ENCODE assay signal across 8 cellular contexts in the genomic region with DNA sequence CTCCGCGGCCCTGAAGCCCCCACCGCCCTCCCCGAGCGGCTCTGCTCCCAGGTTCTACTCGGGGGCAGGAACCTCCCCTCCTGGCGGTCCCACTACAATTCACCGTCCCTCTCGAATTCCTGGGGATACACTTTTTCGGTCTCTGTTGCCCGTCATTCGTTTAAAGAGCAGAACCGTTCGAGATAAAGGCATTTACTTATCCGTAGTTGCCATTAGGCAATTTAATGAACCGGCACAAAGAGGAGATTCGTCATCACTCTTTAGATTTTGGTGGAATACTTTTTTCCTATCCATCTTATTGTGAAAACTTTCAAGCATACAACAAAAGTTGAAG. TPM values are rescaled to one million over a fixed set of nuclear protein-coding genes. Genes with fewer than 3 reads are reported as not detected.
DNase-seq lines count a peak whose midpoint lies in the region; ATAC-seq and TF ChIP-seq lines count a peak whose summit lies in the region.

No MANE protein-coding gene starts in this region.

- H3K4me3 ChIP-seq in SJCRH30 (peak overlapping the region; percentile 65), fibroblast of villous mesenchyme (ENCODE audit: low read depth, low read length) (peak overlapping the region; percentile 34), skeletal muscle satellite cell (ENCODE audit: low read length) (peak overlapping the region; percentile 68)

- H3K36me3 ChIP-seq in SJCRH30 (no peaks in the 10 kb centered on the region), skeletal muscle satellite cell (ENCODE audit: insufficient read depth, low read length) (no peaks in the 10 kb centered on the region)

- DNase-seq in NCI-H1694 treated with DMSO at 0.1 percent for 48 hours (lab: John Stamatoyannopoulos, UW) (peak; percentile 16), NCI-H1694 (lab: John Stamatoyannopoulos, UW) (no peak), SJCRH30 (peak in 1 of 2 experiments; percentile 19), fibroblast of villous mesenchyme (ENCODE audit: low read depth) (no peak), medulla oblongata (ENCODE audit: extremely low spot score) (no peak)

- H3K9me3 ChIP-seq in SJCRH30 (replicated peaks) (no peaks in the 10 kb centered on the region), skeletal muscle satellite cell (replicated peaks; ENCODE audit: low read length) (no peaks in the 10 kb centered on the region)

- no peak overlapping the region for H3K9ac ChIP-seq in skeletal muscle satellite cell (ENCODE audit: low read depth, low read length)

- H3K4me2 ChIP-seq in skeletal muscle satellite cell (ENCODE audit: low read length), result peak overlapping the region; percentile 87

- H3K27me3 ChIP-seq in SJCRH30, result peaks cover 14% of the 10 kb centered on the region; the same call in 1 of the 2 replicates
- peaks cover 52% of the 10 kb centered on the region for H3K27me3 ChIP-seq in skeletal muscle satellite cell (ENCODE audit: control insufficient read depth, insufficient read depth, low read length)

- no peak overlapping the region for H3K27ac ChIP-seq in SJCRH30

- ATAC-seq in HG03354 (IDR thresholded peaks at IDR 0.05; ENCODE audit: poor library complexity, severe bottlenecking, unreplicated experiment) (no peak), GM19395 (IDR thresholded peaks at IDR 0.05; ENCODE audit: unreplicated experiment) (no peak)

- no peak for TF ChIP-seq CTCF in fibroblast of villous mesenchyme (IDR thresholded peaks at IDR 0.05; ENCODE audit: insufficient read depth, low read depth, low read length)

- H3K4me1 ChIP-seq in SJCRH30 (no peaks in the 10 kb centered on the region; the same call in 1 of the 2 replicates), skeletal muscle satellite cell (ENCODE audit: control insufficient read depth, insufficient read depth, low read length) (no peaks in the 10 kb centered on the region)

RNA-seq across cellular contexts. Expression of a gene that starts 1.1 kb away (rescaled TPM):
- total RNA-seq in SJCRH30 (2014; rRNA removed; shearing (Covaris generic)), result 1.5 and 1.6 TPM in 2 replicates
- total RNA-seq in fibroblast of villous mesenchyme, result 1.3 and 4.3 TPM in 2 replicates
- total RNA-seq in skeletal muscle satellite cell (2012; rRNA removed), result 0.25 and 5.0 TPM in 2 replicates

RNA-seq across cellular contexts. Expression of a gene that starts 52.3 kb away (rescaled TPM):
- total RNA-seq in SJCRH30 (2014; rRNA removed; shearing (Covaris generic)), result 20.5 and 21.0 TPM in 2 replicates
- total RNA-seq in fibroblast of villous mesenchyme, result 12.1 and 12.2 TPM in 2 replicates
- total RNA-seq in skeletal muscle satellite cell (2012; rRNA removed), result 12.7 and 17.2 TPM in 2 replicates
